In genomic region chr17:30730837-30731209, GRCh38 we compare ENCODE assay signal across 8 cellular contexts.
DNase-seq lines count a peak whose midpoint lies in the region; ATAC-seq, FAIRE-seq and TF ChIP-seq lines count a peak whose summit lies in the region.
"Not testable (repeated sequence)": the region's sequence is repeated elsewhere in the genome, so short reads cannot be mapped to it uniquely, and the experiment has no call there.

No MANE protein-coding gene starts in this region.

- intact Hi-C loops in esophagus muscularis mucosa (cut with DNase I); left lung (cut with DNase I): not testable (repeated sequence)

- 37% methylated on average over 17 of the region's 17 CpGs for WGBS in esophagus muscularis mucosa

- POLR2A ChIA-PET in CD8-positive, alpha-beta memory T cell (lab: Charles Lee): interaction anchor here (0.6 to 1.2 kb wide), 5 partner anchors 9 to 94 kb away, joined by 3 to 8 read pairs (median 5); partner anchors contain the start of gene CRLF3
- POLR2A ChIA-PET in WTC11 (lab: Charles Lee): not testable (repeated sequence)

- H3K9me3 ChIP-seq in CD8-positive, alpha-beta memory T cell (ENCODE audit: low read length); astrocyte (ENCODE audit: insufficient read depth, low read depth, low read length); esophagus muscularis mucosa; left lung; osteoblast (ENCODE audit: low read depth, low read length); thoracic aorta: not testable (repeated sequence)

- H3K9me3 Mint-ChIP-seq in CD8-positive, alpha-beta memory T cell; WTC11; astrocyte (ENCODE audit: unreplicated experiment): not testable (repeated sequence)

- H3K4me2 ChIP-seq in astrocyte (ENCODE audit: low read length) (peak overlapping the region; percentile 83), osteoblast (ENCODE audit: insufficient read depth, low read length) (peak overlapping the region; percentile 82)

- H3K27ac Mint-ChIP-seq in CD8-positive, alpha-beta memory T cell: peak overlapping the region in 4 of 8 donors; percentile 50 to 96 (median 90)
- peak overlapping the region; percentile 90 for H3K27ac Mint-ChIP-seq in WTC11
- H3K27ac Mint-ChIP-seq in astrocyte (ENCODE audit: unreplicated experiment): not testable (repeated sequence)

- not testable (repeated sequence) for TF ChIP-seq CTCF in LNCaP clone FGC (IDR thresholded peaks at IDR 0.05; ENCODE audit: control insufficient read depth, extremely low read depth, insufficient read depth); WTC11 (IDR thresholded peaks at IDR 0.05); astrocyte (IDR thresholded peaks at IDR 0.05; ENCODE audit: insufficient read depth, low read depth, low read length); esophagus muscularis mucosa (IDR thresholded peaks at IDR 0.05); left lung (IDR thresholded peaks at IDR 0.05); osteoblast (IDR thresholded peaks at IDR 0.05; ENCODE audit: extremely low read depth, low read depth, low read length); thoracic aorta (IDR thresholded peaks at IDR 0.05)

- DNase-seq in CD8-positive, alpha-beta memory T cell; LNCaP clone FGC (ENCODE audit: low read depth); WTC11 (ENCODE audit: low spot score); astrocyte (ENCODE audit: low read depth); esophagus muscularis mucosa (ENCODE audit: extremely low spot score); osteoblast (ENCODE audit: insufficient read length, low spot score, missing footprints); thoracic aorta (ENCODE audit: low spot score): not testable (repeated sequence)
- peak; percentile 25 to 51 for DNase-seq in left lung

- not testable (repeated sequence) for TF ChIP-seq POLR2A in esophagus muscularis mucosa (IDR thresholded peaks at IDR 0.05; ENCODE audit: low read depth)

- peak overlapping the region; percentile 92 to 99 (median 96) for H3K4me3 Mint-ChIP-seq in CD8-positive, alpha-beta memory T cell
- H3K4me3 Mint-ChIP-seq in WTC11 (peak overlapping the region; percentile 94), astrocyte (ENCODE audit: unreplicated experiment) (peak overlapping the region; percentile 82)

- H2AFZ ChIP-seq in astrocyte (ENCODE audit: low read depth, low read length): peak overlapping the region; percentile 91
- H2AFZ ChIP-seq in osteoblast (ENCODE audit: low read length): peak overlapping the region; percentile 96

- peaks cover 70% of the 10 kb centered on the region for H3K79me2 ChIP-seq in astrocyte (ENCODE audit: insufficient read depth, low read length)
- H3K79me2 ChIP-seq in osteoblast (ENCODE audit: insufficient read depth, low read length): peaks cover 43% of the 10 kb centered on the region

- not testable (repeated sequence) for H3K4me1 ChIP-seq in CD8-positive, alpha-beta memory T cell (ENCODE audit: insufficient read depth, low read length); astrocyte (ENCODE audit: insufficient read depth, low read length); osteoblast (ENCODE audit: insufficient read depth, low read length)
- H3K4me1 ChIP-seq in esophagus muscularis mucosa (peaks cover 17 to 23% (median 22%) of the 10 kb centered on the region in 4 donors), left lung (peaks cover 0 to 48% of the 10 kb centered on the region in 2 donors), thoracic aorta (ENCODE audit: control insufficient read depth in 1 of 2, low read depth in 2 of 2) (peaks cover 9 to 11% of the 10 kb centered on the region in 2 donors)

- peaks cover 32% of the 10 kb centered on the region for H4K20me1 ChIP-seq in astrocyte (ENCODE audit: insufficient read depth, low read length)
- not testable (repeated sequence) for H4K20me1 ChIP-seq in osteoblast (ENCODE audit: insufficient read depth, low read length)

- peaks cover 3 to 15% (median 4%) of the 10 kb centered on the region in 3 donors for H3K36me3 Mint-ChIP-seq in CD8-positive, alpha-beta memory T cell
- peaks cover 16% of the 10 kb centered on the region for H3K36me3 Mint-ChIP-seq in WTC11
- peaks cover 12% of the 10 kb centered on the region for H3K36me3 Mint-ChIP-seq in astrocyte (ENCODE audit: low read depth, unreplicated experiment)

- TF ChIP-seq EP300 in esophagus muscularis mucosa (IDR thresholded peaks at IDR 0.05): not testable (repeated sequence)

- not testable (repeated sequence) for H3K27me3 ChIP-seq in CD8-positive, alpha-beta memory T cell (ENCODE audit: insufficient read depth, low read length, poor library complexity, severe bottlenecking); astrocyte (ENCODE audit: insufficient read depth, low read length); esophagus muscularis mucosa; left lung; osteoblast (ENCODE audit: insufficient read depth, low read length); thoracic aorta (replicated peaks; ENCODE audit: insufficient read depth)

- H3K27me3 Mint-ChIP-seq in CD8-positive, alpha-beta memory T cell; WTC11 (ENCODE audit: low read depth); astrocyte (ENCODE audit: low read depth, unreplicated experiment): not testable (repeated sequence)

- H3K9ac ChIP-seq in astrocyte (ENCODE audit: low read length): peak overlapping the region; percentile 73

- H3K36me3 ChIP-seq in CD8-positive, alpha-beta memory T cell (ENCODE audit: insufficient read depth, low read length); astrocyte (ENCODE audit: insufficient read depth, low read length); esophagus muscularis mucosa; left lung; osteoblast (ENCODE audit: insufficient read depth, low read length); thoracic aorta: not testable (repeated sequence)

- not testable (repeated sequence) for H3K4me3 ChIP-seq in CD8-positive, alpha-beta memory T cell (ENCODE audit: low read length)
- H3K4me3 ChIP-seq in LNCaP clone FGC (ENCODE audit: low read depth, low read length) (peak overlapping the region; percentile 33; the same call in 1 of the 2 replicates), astrocyte (ENCODE audit: insufficient read depth, low read depth, low read length) (peak overlapping the region; percentile 52), esophagus muscularis mucosa (peak overlapping the region; percentile 68 to 97 (median 84)), left lung (peak overlapping the region; percentile 5 to 82), osteoblast (ENCODE audit: insufficient read depth, low read length) (peak overlapping the region; percentile 66), thoracic aorta (peak overlapping the region; percentile 99)

- CTCF ChIA-PET in CD8-positive, alpha-beta memory T cell (lab: Charles Lee); WTC11 (lab: Charles Lee): not testable (repeated sequence)

- ATAC-seq in WTC11: peak; percentile 2; the same call in 1 of the 2 replicates
- not testable (repeated sequence) for ATAC-seq in left lung; thoracic aorta (ENCODE audit: insufficient number of reproducible peaks, low FRiP score, low read depth)

- H3K4me1 Mint-ChIP-seq in CD8-positive, alpha-beta memory T cell: peaks cover 23 to 35% (median 31%) of the 10 kb centered on the region in 3 donors
- peaks cover 28% of the 10 kb centered on the region for H3K4me1 Mint-ChIP-seq in WTC11
- not testable (repeated sequence) for H3K4me1 Mint-ChIP-seq in astrocyte (ENCODE audit: low read depth, unreplicated experiment)

- H3K27ac ChIP-seq in CD8-positive, alpha-beta memory T cell (ENCODE audit: low read depth, low read length): peak overlapping the region; percentile 61
- peak overlapping the region; percentile 57 for H3K27ac ChIP-seq in astrocyte (ENCODE audit: low read depth, low read length)
- peak overlapping the region; percentile 71 to 93 (median 92) for H3K27ac ChIP-seq in esophagus muscularis mucosa (replicated peaks in 1 of 4)
- peak overlapping the region; percentile 39 to 84 for H3K27ac ChIP-seq in left lung
- peak overlapping the region; percentile 63 for H3K27ac ChIP-seq in osteoblast (ENCODE audit: low read depth, low read length)
- H3K27ac ChIP-seq in thoracic aorta: peak overlapping the region in 1 of 2 donors; percentile 83

- FAIRE-seq in astrocyte (lab: Jason Lieb, UNC): not testable (repeated sequence)
